Comparison of ENCODE assay signal across 17 cellular contexts in the genomic region with DNA sequence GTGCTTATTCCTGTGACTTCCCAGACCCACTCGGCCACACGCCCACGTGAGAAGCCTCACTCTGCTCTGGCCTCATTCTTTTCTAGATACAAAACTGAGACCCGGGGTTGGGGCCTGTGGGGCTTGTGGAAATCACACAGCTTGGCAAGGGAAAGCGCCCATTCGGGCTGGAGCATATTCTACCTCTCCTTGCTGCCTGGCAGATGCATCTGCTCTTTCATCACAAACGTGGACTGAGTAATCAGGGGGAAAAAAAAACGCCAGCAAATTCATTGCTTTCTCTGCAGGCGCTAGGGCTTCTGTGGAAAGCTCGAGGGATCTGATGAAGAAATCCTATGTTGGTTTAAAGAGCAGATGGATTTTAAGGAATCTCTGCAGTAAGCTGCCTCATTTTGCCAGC. TPM values are rescaled to one million over a fixed set of nuclear protein-coding genes. Genes with fewer than 3 reads are reported as not detected.
DNase-seq lines count a peak whose midpoint lies in the region; ATAC-seq and TF ChIP-seq lines count a peak whose summit lies in the region.
"Had no signal": no experiment of that assay in that cellular context is flagged by ENCODE, and none has a peak within 500 bp of the region (broad histone marks: within the 10 kb centered on the region; RNA-seq: fewer than 3 reads in every experiment).

No MANE protein-coding gene starts in this region.

- peak; percentile 9 for DNase-seq in DMS 273 (lab: John Stamatoyannopoulos, UW; ENCODE audit: unreplicated experiment)
- no peak for DNase-seq in DMS 273 treated with DMSO at 0.1 percent for 48 hours (lab: John Stamatoyannopoulos, UW)
- DNase-seq in left ventricle myocardium inferior, result peak; percentile 20
- DNase-seq in psoas muscle, result peak; percentile 49 to 58
- no peak for DNase-seq in DMS114 treated with DMSO at 0.1 percent for 48 hours (lab: John Stamatoyannopoulos, UW; ENCODE audit: unreplicated experiment)
- no peak for DNase-seq in NAMALWA (ENCODE audit: low spot score)
- DNase-seq: ACHN, H7, NCI-H2029, NCI-H446 treated with DMSO at 0.1 percent for 48 hours, NCI-H526 treated with DMSO at 0.1 percent for 48 hours, RPMI8226, SHP77 treated with DMSO at 0.1 percent for 48 hours had no signal

- WGBS in psoas muscle, 3 donors, result 26 to 33% (median 31%) methylated on average over 10 of the region's 10 CpGs

- intact Hi-C loops in left ventricle myocardium inferior (cut with micrococcal nuclease), result loop anchor here (10.0 kb wide), 1 partner anchor 768 kb away; no protein-coding TSS in a partner anchor
- intact Hi-C loops in psoas muscle (cut with DNase I), result no loop called here

- ATAC-seq in psoas muscle, result peak in 2 of 4 donors; percentile 37 to 54
- no peak for ATAC-seq in HG02759 (IDR thresholded peaks at IDR 0.05; ENCODE audit: unreplicated experiment)
- ATAC-seq: K562 had no signal

- H3K36me3 ChIP-seq in left ventricle myocardium inferior (no peaks in the 10 kb centered on the region), psoas muscle (ENCODE audit: insufficient read depth in 1 of 2, low read depth in 1 of 2) (no peaks in the 10 kb centered on the region)

- H3K9me3 ChIP-seq in left ventricle myocardium inferior (replicated peaks) (no peaks in the 10 kb centered on the region), psoas muscle (no peaks in the 10 kb centered on the region)

- no peak overlapping the region for H3K4me3 ChIP-seq in left ventricle myocardium inferior
- H3K4me3 ChIP-seq in psoas muscle, result no peak overlapping the region
- H3K4me3 ChIP-seq: K562 had no signal

- H3K4me1 ChIP-seq in left ventricle myocardium inferior (peaks cover 5% of the 10 kb centered on the region), psoas muscle (no peaks in the 10 kb centered on the region)

- TF ChIP-seq CTCF in left ventricle myocardium inferior (IDR thresholded peaks at IDR 0.05; ENCODE audit: borderline replicate concordance) (no peak), psoas muscle (IDR thresholded peaks at IDR 0.05) (no peak)

- H3K27me3 ChIP-seq in left ventricle myocardium inferior (ENCODE audit: low read depth) (peaks cover 25% of the 10 kb centered on the region), psoas muscle (ENCODE audit: insufficient read depth in 3 of 3, low read length in 2 of 3) (no peaks in the 10 kb centered on the region)

- H3K27ac ChIP-seq in left ventricle myocardium inferior (replicated peaks) (no peak overlapping the region), psoas muscle (no peak overlapping the region)
- H3K27ac ChIP-seq: 22Rv1 had no signal

RNA-seq across cellular contexts. Expression of a gene that starts 44.4 kb away (rescaled TPM):
- 0.08 TPM for total RNA-seq in left ventricle myocardium inferior
- not detected for total RNA-seq in psoas muscle
- polyA plus RNA-seq in psoas muscle, result under 1 TPM in 2 of 3 donors, not detected in 1; 0.01 to 0.05 TPM
- total RNA-seq: K562 had no signal
- polyA plus RNA-seq: BJ, K562 had no signal

Comparison
In these comparisons a context has a peak if more than half of its experiments do, and no peak if none do; other contexts are left out.
1. DNase-seq: peak in DMS 273 (single experiment), left ventricle myocardium inferior (single experiment) and psoas muscle (2 of 2); none in DMS 273 treated with DMSO at 0.1 percent for 48 hours (single experiment), DMS114 treated with DMSO at 0.1 percent for 48 hours (single experiment) and NAMALWA (single experiment).